In the genomic region with DNA sequence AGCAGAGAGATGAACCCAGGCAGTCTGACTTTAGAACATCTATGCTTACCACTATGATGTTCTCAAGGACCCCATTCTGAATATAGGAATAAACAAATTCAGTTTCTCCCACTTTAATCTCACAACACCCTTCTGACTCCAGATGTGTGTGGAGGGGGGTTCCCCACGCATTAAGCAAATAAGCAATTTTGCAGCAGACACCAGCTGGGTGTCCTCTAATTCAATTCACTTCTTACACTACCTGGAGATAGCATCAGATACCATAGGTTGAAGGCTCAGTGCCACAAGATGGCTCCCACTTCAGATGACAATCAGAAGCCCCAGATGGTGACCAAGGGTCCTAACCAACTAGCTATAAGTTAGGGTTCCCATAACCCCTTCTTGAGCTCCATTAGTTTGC, we compare ENCODE assay signal across 25 cellular contexts. TPM values are rescaled to one million over a fixed set of nuclear protein-coding genes. Genes with fewer than 3 reads are reported as not detected.
DNase-seq lines count a peak whose midpoint lies in the region; ATAC-seq and TF ChIP-seq lines count a peak whose summit lies in the region.
"Had no signal": no experiment of that assay in that cellular context is flagged by ENCODE, and none has a peak within 500 bp of the region (broad histone marks: within the 10 kb centered on the region; RNA-seq: fewer than 3 reads in every experiment).

No MANE protein-coding gene starts in this region.

- H3K4me1 Mint-ChIP-seq in neural crest cell = peaks cover 18% of the 10 kb centered on the region
- H3K4me1 Mint-ChIP-seq: CD4-positive, alpha-beta memory T cell had no signal

- no peak overlapping the region for H3K4me3 Mint-ChIP-seq in neural crest cell
- H3K4me3 Mint-ChIP-seq: CD4-positive, alpha-beta memory T cell; T-helper 2 cell treated with Interferon-gamma antibody and Interleukin-4, amounts not matched to agents 5 μg/mL and 100 μg/mL, for 36 hours had no signal

- TF ChIP-seq CTCF in neural crest cell (conservative IDR thresholded peaks at IDR 0.05) = no peak

- peak overlapping the region; percentile 48 for H3K27ac Mint-ChIP-seq in neural crest cell (ENCODE audit: unreplicated experiment)
- H3K27ac Mint-ChIP-seq: CD4-positive, alpha-beta memory T cell; T-helper 2 cell treated with Interferon-gamma antibody and Interleukin-4, amounts not matched to agents 5 μg/mL and 100 μg/mL, for 36 hours had no signal

- ATAC-seq in GM19023 (IDR thresholded peaks at IDR 0.05; ENCODE audit: unreplicated experiment) = peak; percentile 71
- peak; percentile 66 for ATAC-seq in HG02642 (IDR thresholded peaks at IDR 0.05; ENCODE audit: poor library complexity, unreplicated experiment)
- peak; percentile 74 for ATAC-seq in HG03354 (IDR thresholded peaks at IDR 0.05; ENCODE audit: poor library complexity, severe bottlenecking, unreplicated experiment)
- no peak for ATAC-seq in HG03135 (IDR thresholded peaks at IDR 0.05; ENCODE audit: unreplicated experiment)
- ATAC-seq: A549, HCT116, Panc1 had no signal

- DNase-seq in neural crest cell (ENCODE audit: low read depth, low spot score) = no peak
- no peak for DNase-seq in NCI-H524 (lab: John Stamatoyannopoulos, UW)
- DNase-seq in NCI-H2227 treated with DMSO at 0.1 percent for 48 hours (lab: John Stamatoyannopoulos, UW) = no peak
- DNase-seq: AML-193; CD4-positive, alpha-beta memory T cell; COR-L47; DMS53; KBM-7; MV-4-11; NCI-H1105 treated with DMSO at 0.1 percent for 48 hours; NCI-H146; NCI-H1930; NCI-H2107; NCI-H446 treated with DMSO at 0.1 percent for 48 hours; NCI-H526 treated with DMSO at 0.1 percent for 48 hours; SHP77; T-helper 1 cell had no signal

- peaks cover 7% of the 10 kb centered on the region for H3K36me3 Mint-ChIP-seq in neural crest cell (ENCODE audit: low read depth)

- no peaks in the 10 kb centered on the region for H3K9me3 Mint-ChIP-seq in neural crest cell
- H3K9me3 Mint-ChIP-seq: CD4-positive, alpha-beta memory T cell; T-helper 2 cell treated with Interferon-gamma antibody and Interleukin-4, amounts not matched to agents 5 μg/mL and 100 μg/mL, for 36 hours had no signal

- H3K27me3 Mint-ChIP-seq in neural crest cell (ENCODE audit: low read depth) = no peaks in the 10 kb centered on the region
- H3K27me3 Mint-ChIP-seq: CD4-positive, alpha-beta memory T cell had no signal

RNA-seq across cellular contexts. Expression of gene CEP350, which starts 30.3 kb away (rescaled TPM):
- total RNA-seq in neural crest cell = 44.8 and 50.1 TPM in 2 replicates

RNA-seq across cellular contexts. Expression of gene TOR1AIP1, which starts 42.2 kb away (rescaled TPM):
- total RNA-seq in neural crest cell = 21.5 and 22.1 TPM in 2 replicates

RNA-seq across cellular contexts. Expression of gene TOR1AIP2, which starts 46.7 kb away (rescaled TPM):
- total RNA-seq in neural crest cell = 76.2 and 78.0 TPM in 2 replicates
